16 cellular contexts compared by ENCODE assay signal in the genomic region with DNA sequence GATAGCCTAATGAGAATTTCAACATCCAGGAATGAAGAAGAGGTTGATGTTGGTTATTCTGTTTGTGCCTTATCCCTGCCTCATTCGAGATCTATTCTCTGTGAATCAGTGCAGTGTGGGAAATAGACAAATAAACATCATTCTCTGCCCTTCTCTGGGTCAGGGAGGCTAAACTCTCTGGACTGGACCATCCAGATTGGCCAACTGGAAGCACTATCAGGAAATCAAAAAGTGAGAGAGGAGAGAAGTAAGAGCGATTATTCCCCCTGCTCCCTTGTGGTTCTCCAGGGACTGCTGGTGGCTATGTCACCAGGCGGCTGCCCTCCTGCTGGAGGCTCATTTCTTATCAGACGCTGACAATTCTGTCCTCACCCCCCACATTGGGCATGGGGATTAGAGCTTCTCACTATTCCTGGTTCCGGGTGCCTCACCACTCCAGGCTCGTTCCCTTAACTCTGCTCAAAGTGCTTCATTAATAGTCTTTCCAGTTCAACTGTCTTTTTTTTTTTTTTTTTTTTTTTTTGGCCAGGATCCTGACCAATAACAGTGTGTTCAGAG.
"Had no signal": no experiment of that assay in that cellular context is flagged by ENCODE, and none has a peak within 500 bp of the region (broad histone marks: within the 10 kb centered on the region; RNA-seq: fewer than 3 reads in every experiment).

No MANE protein-coding gene starts in this region.

- H3K27me3 ChIP-seq: neural progenitor cell, testis, upper lobe of left lung had no signal

- H3K9me3 Mint-ChIP-seq: activated naive CD8-positive, alpha-beta T cell treated with anti-CD3 and anti-CD28 coated beads, Interleukin-2, amount 10 ng/mL, durations not matched to agents 7 days and 5 days; effector memory CD8-positive, alpha-beta T cell; memory B cell; naive B cell; neural progenitor cell; stimulated activated naive CD8-positive, alpha-beta T cell treated with anti-CD3 and anti-CD28 coated beads, Interleukin-15, amount 100 ng/mL, for 72 hours had no signal

- H3K4me1 ChIP-seq: testis, upper lobe of left lung had no signal

- H3K27ac ChIP-seq: neural progenitor cell, testis, upper lobe of left lung had no signal

- H3K4me3 ChIP-seq: mucosa of descending colon, neural progenitor cell, testis, upper lobe of left lung had no signal

- H3K4me3 Mint-ChIP-seq: activated naive CD8-positive, alpha-beta T cell treated with anti-CD3 and anti-CD28 coated beads, Interleukin-2, amount 10 ng/mL, durations not matched to agents 7 days and 5 days; brain; effector memory CD8-positive, alpha-beta T cell; memory B cell; naive B cell; neural progenitor cell; stimulated activated naive CD8-positive, alpha-beta T cell treated with anti-CD3 and anti-CD28 coated beads, Interleukin-15, amount 100 ng/mL, for 72 hours had no signal

- H3K4me1 Mint-ChIP-seq: activated naive CD8-positive, alpha-beta T cell treated with anti-CD3 and anti-CD28 coated beads, Interleukin-2, amount 10 ng/mL, durations not matched to agents 7 days and 5 days; memory B cell; naive B cell; stimulated activated naive CD8-positive, alpha-beta T cell treated with anti-CD3 and anti-CD28 coated beads, Interleukin-15, amount 100 ng/mL, for 72 hours had no signal

- H3K27ac Mint-ChIP-seq: activated naive CD8-positive, alpha-beta T cell treated with anti-CD3 and anti-CD28 coated beads, Interleukin-2, amount 10 ng/mL, durations not matched to agents 7 days and 5 days; effector memory CD8-positive, alpha-beta T cell; memory B cell; neural progenitor cell; progenitor cell of endocrine pancreas; stimulated activated naive CD8-positive, alpha-beta T cell treated with anti-CD3 and anti-CD28 coated beads, Interleukin-15, amount 100 ng/mL, for 72 hours had no signal

- H3K36me3 ChIP-seq: neural progenitor cell, upper lobe of left lung had no signal

- H3K36me3 Mint-ChIP-seq: activated naive CD8-positive, alpha-beta T cell treated with anti-CD3 and anti-CD28 coated beads, Interleukin-2, amount 10 ng/mL, durations not matched to agents 7 days and 5 days; brain; memory B cell; naive B cell; neural progenitor cell had no signal

- H3K9me3 ChIP-seq: mucosa of descending colon, testis, upper lobe of left lung had no signal

- ATAC-seq: effector memory CD8-positive, alpha-beta T cell; mucosa of descending colon; stimulated activated naive CD8-positive, alpha-beta T cell treated with anti-CD3 and anti-CD28 coated beads, Interleukin-15, amount 100 ng/mL, for 72 hours had no signal

- DNase-seq: activated CD4-positive, CD25-positive, alpha-beta regulatory T cell treated with anti-CD3 and anti-CD28 coated beads, Interleukin-2, amount 50 U/mL, for 72 hours; activated CD8-positive, alpha-beta memory T cell treated with anti-CD3 and anti-CD28 coated beads for 24 hours; activated naive CD8-positive, alpha-beta T cell treated with anti-CD3 and anti-CD28 coated beads, Interleukin-2, amount 10 ng/mL, durations not matched to agents 7 days and 5 days; amygdala; caudate nucleus; effector memory CD8-positive, alpha-beta T cell; mucosa of descending colon; naive B cell; stimulated activated naive CD8-positive, alpha-beta T cell treated with anti-CD3 and anti-CD28 coated beads, Interleukin-15, amount 100 ng/mL, for 72 hours; T1000; testis; upper lobe of left lung had no signal
